Comparison of ENCODE assay signal across 15 cellular contexts in the genomic region with DNA sequence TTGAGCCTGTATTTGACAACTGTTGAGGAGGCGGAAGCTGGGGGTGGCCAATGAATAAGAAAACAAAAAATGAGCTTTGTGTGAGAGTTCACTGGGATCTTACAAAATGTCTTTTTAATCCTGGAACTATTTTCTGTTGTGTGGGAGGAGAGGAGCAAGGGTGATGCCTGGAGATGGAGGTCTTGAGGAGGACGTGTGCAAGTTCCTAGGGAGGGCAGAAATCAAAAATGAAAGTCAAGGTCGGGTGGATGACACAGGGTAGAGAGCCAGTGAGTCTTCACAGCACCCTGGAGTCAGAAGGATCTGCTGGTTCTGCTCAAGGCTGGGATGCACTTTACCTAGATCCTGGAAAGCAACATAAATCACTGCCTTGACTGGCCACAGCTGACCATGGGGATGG.
DNase-seq lines count a peak whose midpoint lies in the region; ATAC-seq and TF ChIP-seq lines count a peak whose summit lies in the region.
"Had no signal": no experiment of that assay in that cellular context is flagged by ENCODE, and none has a peak within 500 bp of the region (broad histone marks: within the 10 kb centered on the region; RNA-seq: fewer than 3 reads in every experiment).

No MANE protein-coding gene starts in this region.

- peaks cover 50% of the 10 kb centered on the region for H3K4me1 Mint-ChIP-seq in chondrocyte (ENCODE audit: low read depth)

- no peaks in the 10 kb centered on the region for H3K27me3 Mint-ChIP-seq in chondrocyte (ENCODE audit: low read depth)

- H3K27me3 ChIP-seq in SK-N-SH (ENCODE audit: insufficient read depth) (no peaks in the 10 kb centered on the region), MG63 (no peaks in the 10 kb centered on the region), skeletal muscle satellite cell (ENCODE audit: control insufficient read depth, insufficient read depth, low read length) (peaks cover 13% of the 10 kb centered on the region), colonic mucosa (no peaks in the 10 kb centered on the region)
- H3K27me3 ChIP-seq in effector memory CD4-positive, alpha-beta T cell (replicated peaks; ENCODE audit: control insufficient read depth, insufficient read depth, low read length, poor library complexity, severe bottlenecking) = no peaks in the 10 kb centered on the region
- H3K27me3 ChIP-seq: esophagus muscularis mucosa had no signal

- H2AFZ ChIP-seq in SK-N-SH (ENCODE audit: low read depth) = 0 out of 2 replicates have a peak overlapping the region, but pooled peaks have one; percentile 52

- H3K36me3 Mint-ChIP-seq in chondrocyte (ENCODE audit: low read depth) = no peaks in the 10 kb centered on the region
- H3K36me3 Mint-ChIP-seq: IgD-negative memory B cell had no signal

- no peak for TF ChIP-seq EP300 in SK-N-SH (IDR thresholded peaks at IDR 0.05; ENCODE audit: borderline replicate concordance in 1 of 2, low read depth in 1 of 2, low read length in 1 of 2)

- H3K27ac Mint-ChIP-seq in chondrocyte (ENCODE audit: unreplicated experiment) = peak overlapping the region; percentile 41
- H3K27ac Mint-ChIP-seq: IgD-negative memory B cell had no signal

- H3K4me3 ChIP-seq in SK-N-SH (ENCODE audit: low read depth in 2 of 2, low read length in 1 of 2) (peak overlapping the region in 1 of 2 experiments; percentile 4; a peak in 1 of 4 replicates), MG63 (peak overlapping the region; percentile 21; the same call in 1 of the 2 replicates), skeletal muscle satellite cell (ENCODE audit: low read length) (no peak overlapping the region), colonic mucosa (no peak overlapping the region)
- H3K4me3 ChIP-seq in effector memory CD4-positive, alpha-beta T cell (ENCODE audit: insufficient read depth, low read depth, low read length, poor library complexity, severe bottlenecking) = no peak overlapping the region
- H3K4me3 ChIP-seq: esophagus muscularis mucosa, left ventricle myocardium inferior, tibial artery had no signal

- H3F3A ChIP-seq in SK-N-SH (replicated peaks; ENCODE audit: insufficient read depth) = no peaks in the 10 kb centered on the region

- peaks cover 0 to 26% of the 10 kb centered on the region in 2 experiments; a peak in 2 of 4 replicates for H3K4me1 ChIP-seq in SK-N-SH (ENCODE audit: control insufficient read depth in 1 of 2, insufficient read depth in 2 of 2, low read depth in 1 of 2, low read length in 1 of 2)
- peaks cover 9% of the 10 kb centered on the region for H3K4me1 ChIP-seq in skeletal muscle satellite cell (ENCODE audit: control insufficient read depth, insufficient read depth, low read length)
- H3K4me1 ChIP-seq in effector memory CD4-positive, alpha-beta T cell (ENCODE audit: control insufficient read depth, insufficient read depth, low read length, poor library complexity, severe bottlenecking) = no peaks in the 10 kb centered on the region
- no peaks in the 10 kb centered on the region for H3K4me1 ChIP-seq in colonic mucosa

- no peaks in the 10 kb centered on the region for H3K9me3 Mint-ChIP-seq in chondrocyte (ENCODE audit: low read depth)
- H3K9me3 Mint-ChIP-seq: IgD-negative memory B cell had no signal

- H3K27ac ChIP-seq in SK-N-SH (ENCODE audit: low read depth in 2 of 2, low read length in 1 of 2) = no peak overlapping the region
- no peak overlapping the region for H3K27ac ChIP-seq in effector memory CD4-positive, alpha-beta T cell (ENCODE audit: insufficient read depth, low read length, poor library complexity, severe bottlenecking)
- H3K27ac ChIP-seq in colonic mucosa = no peak overlapping the region
- H3K27ac ChIP-seq: 22Rv1, esophagus muscularis mucosa, left ventricle myocardium inferior, tibial artery, VCaP had no signal

- no peaks in the 10 kb centered on the region for H4K20me1 ChIP-seq in SK-N-SH (ENCODE audit: insufficient read depth)

- DNase-seq in SK-N-SH = no peak
- DNase-seq in MG63 = no peak
- DNase-seq in chondrocyte (ENCODE audit: low spot score) = no peak
- no peak for DNase-seq in effector memory CD4-positive, alpha-beta T cell
- DNase-seq in colonic mucosa = no peak
- no peak for DNase-seq in NCI-H526 (lab: John Stamatoyannopoulos, UW)
- DNase-seq: GOT3, left ventricle myocardium inferior, tibial artery had no signal

- no peak for TF ChIP-seq CTCF in SK-N-SH (IDR thresholded peaks at IDR 0.05)
- TF ChIP-seq CTCF in chondrocyte (IDR thresholded peaks at IDR 0.05) = no peak
- no peak for TF ChIP-seq CTCF in colonic mucosa (IDR thresholded peaks at IDR 0.05)

- no peaks in the 10 kb centered on the region for H3K79me2 ChIP-seq in SK-N-SH (ENCODE audit: insufficient read depth)

- H3K36me3 ChIP-seq in SK-N-SH (replicated peaks in 1 of 2; ENCODE audit: control insufficient read depth in 1 of 2, insufficient read depth in 2 of 2, low read length in 1 of 2) = no peaks in the 10 kb centered on the region
- H3K36me3 ChIP-seq in MG63 = no peaks in the 10 kb centered on the region
- H3K36me3 ChIP-seq in skeletal muscle satellite cell (ENCODE audit: insufficient read depth, low read length) = no peaks in the 10 kb centered on the region
- no peaks in the 10 kb centered on the region for H3K36me3 ChIP-seq in effector memory CD4-positive, alpha-beta T cell (ENCODE audit: control insufficient read depth, insufficient read depth, low read length)
- H3K36me3 ChIP-seq in colonic mucosa = no peaks in the 10 kb centered on the region
- H3K36me3 ChIP-seq: esophagus muscularis mucosa, left ventricle myocardium inferior, tibial artery had no signal

- no peaks in the 10 kb centered on the region for H3K9me3 ChIP-seq in SK-N-SH
- no peaks in the 10 kb centered on the region for H3K9me3 ChIP-seq in MG63
- H3K9me3 ChIP-seq in skeletal muscle satellite cell (replicated peaks; ENCODE audit: low read length) = no peaks in the 10 kb centered on the region
- no peaks in the 10 kb centered on the region for H3K9me3 ChIP-seq in effector memory CD4-positive, alpha-beta T cell (ENCODE audit: control insufficient read depth, low read length)
- H3K9me3 ChIP-seq in colonic mucosa = no peaks in the 10 kb centered on the region
- H3K9me3 ChIP-seq: esophagus muscularis mucosa, left ventricle myocardium inferior, tibial artery had no signal

- H3K9ac ChIP-seq in SK-N-SH = no peak overlapping the region
- no peak overlapping the region for H3K9ac ChIP-seq in skeletal muscle satellite cell (ENCODE audit: low read depth, low read length)
- no peak overlapping the region for H3K9ac ChIP-seq in colonic mucosa (ENCODE audit: low read depth in 2 of 2, low read length in 2 of 2)

- no peak for TF ChIP-seq RAD21 in SK-N-SH (IDR thresholded peaks at IDR 0.05; ENCODE audit: low read length)

- no peak overlapping the region for H3K4me3 Mint-ChIP-seq in chondrocyte (ENCODE audit: unreplicated experiment)
- H3K4me3 Mint-ChIP-seq: IgD-negative memory B cell had no signal

- CTCF ChIA-PET in SK-N-SH (lab: Yijun Ruan, JAX) = interaction anchor here (0.7 to 18.0 kb wide), 15 partner anchors 7 to 356 kb away, joined by 3 to 897 read pairs (median 4); a partner anchor contains a TSS

- POLR2A ChIA-PET in SK-N-SH (lab: Yijun Ruan, JAX) = interaction anchor here (0.9 kb wide), 1 partner anchor 219 kb away, joined by 3 read pairs; no protein-coding TSS in a partner anchor

- H3K9me2 ChIP-seq in SK-N-SH = no peaks in the 10 kb centered on the region

- no peak for ATAC-seq in SK-N-SH treated with all-trans-retinoic acid at 6 μM for 48 hours

- H3K4me2 ChIP-seq in SK-N-SH = peak overlapping the region; percentile 53; the same call in 1 of the 2 replicates
- H3K4me2 ChIP-seq in skeletal muscle satellite cell (ENCODE audit: low read length) = peak overlapping the region; percentile 22

- intact Hi-C loops in colonic mucosa (cut with DNase I) = no loop called here

- WGBS in SK-N-SH (ENCODE audit: low lambda C conversion rate) = 45% methylated on average over 3 of the region's 3 CpGs

TF ChIP-seq in SK-N-SH, 30 proteins besides CTCF, POLR2A, EP300 and RAD21 (continues in another document):
- no peak for TF ChIP-seq JUND (IDR thresholded peaks at IDR 0.05)
- no peak for TF ChIP-seq EZH2phosphoT487 (IDR thresholded peaks at IDR 0.05; ENCODE audit: borderline replicate concordance, low read depth)
- TF ChIP-seq, protein P1, sequence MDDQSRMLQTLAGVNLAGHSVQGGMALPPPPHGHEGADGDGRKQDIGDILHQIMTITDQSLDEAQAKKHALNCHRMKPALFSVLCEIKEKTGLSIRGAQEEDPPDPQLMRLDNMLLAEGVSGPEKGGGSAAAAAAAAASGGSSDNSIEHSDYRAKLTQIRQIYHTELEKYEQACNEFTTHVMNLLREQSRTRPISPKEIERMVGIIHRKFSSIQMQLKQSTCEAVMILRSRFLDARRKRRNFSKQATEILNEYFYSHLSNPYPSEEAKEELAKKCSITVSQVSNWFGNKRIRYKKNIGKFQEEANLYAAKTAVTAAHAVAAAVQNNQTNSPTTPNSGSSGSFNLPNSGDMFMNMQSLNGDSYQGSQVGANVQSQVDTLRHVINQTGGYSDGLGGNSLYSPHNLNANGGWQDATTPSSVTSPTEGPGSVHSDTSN (IDR thresholded peaks at IDR 0.05) = no peak
- TF ChIP-seq RCOR1 (IDR thresholded peaks at IDR 0.05; ENCODE audit: low read length) = no peak
- TF ChIP-seq MEF2A (IDR thresholded peaks at IDR 0.05; ENCODE audit: borderline replicate concordance, low read depth) = no peak
- no peak for TF ChIP-seq GABPA (IDR thresholded peaks at IDR 0.05; ENCODE audit: low read depth)
- TF ChIP-seq NRF1 (IDR thresholded peaks at IDR 0.05; ENCODE audit: low read depth, low read length) = no peak
- no peak for TF ChIP-seq NFIC (IDR thresholded peaks at IDR 0.05; ENCODE audit: borderline replicate concordance)

TF ChIP-seq in SK-N-SH treated with all-trans-retinoic acid at 6 μM for 48 hours, 23 proteins besides CTCF, POLR2A, EP300 and RAD21 (continues in another document):
- TF ChIP-seq SNAI2 (CRISPR knock-in tag; IDR thresholded peaks at IDR 0.05) = no peak
- no peak for TF ChIP-seq RARB (CRISPR knock-in tag; IDR thresholded peaks at IDR 0.05)
- no peak for TF ChIP-seq TOX (CRISPR knock-in tag; IDR thresholded peaks at IDR 0.05; ENCODE audit: borderline replicate concordance)
- TF ChIP-seq TCF4 (CRISPR knock-in tag; IDR thresholded peaks at IDR 0.05; ENCODE audit: borderline replicate concordance) = no peak
- TF ChIP-seq CSDC2 (CRISPR knock-in tag; IDR thresholded peaks at IDR 0.05) = no peak
